ENCODE assay signal across 12 cellular contexts in genomic region chr1:55040083-55040952, GRCh38. TPM values are rescaled to one million over a fixed set of nuclear protein-coding genes. Genes with fewer than 3 reads are reported as not detected.
DNase-seq lines count a peak whose midpoint lies in the region; ATAC-seq and TF ChIP-seq lines count a peak whose summit lies in the region.
"Had no signal": no experiment of that assay in that cellular context is flagged by ENCODE, and none has a peak within 500 bp of the region (broad histone marks: within the 10 kb centered on the region; RNA-seq: fewer than 3 reads in every experiment).

No MANE protein-coding gene starts in this region.

- DNase-seq in DMS53 treated with DMSO at 0.1 percent for 48 hours (lab: John Stamatoyannopoulos, UW; ENCODE audit: unreplicated experiment): peak; percentile 13
- DNase-seq in RWPE2 (ENCODE audit: low spot score): no peak
- no peak for DNase-seq in fibroblast of villous mesenchyme (ENCODE audit: low read depth)
- DNase-seq in activated effector memory CD4-positive, alpha-beta T cell treated with anti-CD3 and anti-CD28 coated beads, Interleukin-2, amount 50 U/mL, for 16 hours: no peak
- DNase-seq: naive B cell, NCI-H2081 had no signal

- H3K4me3 ChIP-seq in RWPE2 (ENCODE audit: severe bottlenecking) (peak overlapping the region; percentile 78), fibroblast of villous mesenchyme (ENCODE audit: low read depth, low read length) (peak overlapping the region; percentile 30), neutrophil (ENCODE audit: low read depth in 1 of 2, low read length in 1 of 2) (peak overlapping the region; percentile 34 to 63)

- H3K27ac ChIP-seq in RWPE2 (ENCODE audit: poor library complexity, severe bottlenecking): peak overlapping the region; percentile 76
- H3K27ac ChIP-seq in neutrophil: no peak overlapping the region
- H3K27ac ChIP-seq: WERI-Rb-1 had no signal

- TF ChIP-seq CTCF in RWPE2 (IDR thresholded peaks at IDR 0.05; ENCODE audit: poor library complexity, severe bottlenecking) (no peak), fibroblast of villous mesenchyme (IDR thresholded peaks at IDR 0.05; ENCODE audit: insufficient read depth, low read depth, low read length) (no peak), neutrophil (IDR thresholded peaks at IDR 0.05) (no peak)

- H3K4me1 ChIP-seq in RWPE2 (ENCODE audit: insufficient read depth, poor library complexity, severe bottlenecking) (peaks cover 23% of the 10 kb centered on the region), neutrophil (ENCODE audit: control insufficient read depth in 1 of 2, insufficient read depth in 1 of 2, low read depth in 1 of 2, low read length in 1 of 2) (peaks cover 52 to 60% of the 10 kb centered on the region in 2 experiments)

- ATAC-seq in RWPE2 (ENCODE audit: low read depth): peak; percentile 20; the same call in 2 of the 3 replicates
- no peak for ATAC-seq in HG02973 (IDR thresholded peaks at IDR 0.05; ENCODE audit: unreplicated experiment)
- ATAC-seq in GM21526 (IDR thresholded peaks at IDR 0.05; ENCODE audit: low FRiP score, unreplicated experiment): no peak
- no peak for ATAC-seq in GM19463 (IDR thresholded peaks at IDR 0.05; ENCODE audit: unreplicated experiment)

- no peaks in the 10 kb centered on the region for H3K27me3 ChIP-seq in RWPE2 (ENCODE audit: insufficient read depth, poor library complexity, severe bottlenecking)
- H3K27me3 ChIP-seq in neutrophil: peaks cover 40% of the 10 kb centered on the region

- H3K9me3 ChIP-seq in RWPE2 (ENCODE audit: severe bottlenecking) (no peaks in the 10 kb centered on the region), neutrophil (no peaks in the 10 kb centered on the region)

- H3K36me3 ChIP-seq in RWPE2 (ENCODE audit: low read depth) (peaks cover 45% of the 10 kb centered on the region), neutrophil (no peaks in the 10 kb centered on the region)
- H3K36me3 ChIP-seq: WERI-Rb-1 had no signal

RNA-seq across cellular contexts. Expression of gene PCSK9, which starts 1.0 kb away (rescaled TPM):
- total RNA-seq in fibroblast of villous mesenchyme: 2.6 and 9.1 TPM in 2 replicates

RNA-seq across cellular contexts. Expression of gene BSND, which starts 41.6 kb away (rescaled TPM):
- total RNA-seq in fibroblast of villous mesenchyme: not detected in 2 replicates
- total RNA-seq: aorta had no signal

RNA-seq across cellular contexts. Expression of gene TMEM61, which starts 59.9 kb away (rescaled TPM):
- total RNA-seq in fibroblast of villous mesenchyme: not detected in 2 replicates
